ENCODE assay signal across 8 cellular contexts in the genomic region with DNA sequence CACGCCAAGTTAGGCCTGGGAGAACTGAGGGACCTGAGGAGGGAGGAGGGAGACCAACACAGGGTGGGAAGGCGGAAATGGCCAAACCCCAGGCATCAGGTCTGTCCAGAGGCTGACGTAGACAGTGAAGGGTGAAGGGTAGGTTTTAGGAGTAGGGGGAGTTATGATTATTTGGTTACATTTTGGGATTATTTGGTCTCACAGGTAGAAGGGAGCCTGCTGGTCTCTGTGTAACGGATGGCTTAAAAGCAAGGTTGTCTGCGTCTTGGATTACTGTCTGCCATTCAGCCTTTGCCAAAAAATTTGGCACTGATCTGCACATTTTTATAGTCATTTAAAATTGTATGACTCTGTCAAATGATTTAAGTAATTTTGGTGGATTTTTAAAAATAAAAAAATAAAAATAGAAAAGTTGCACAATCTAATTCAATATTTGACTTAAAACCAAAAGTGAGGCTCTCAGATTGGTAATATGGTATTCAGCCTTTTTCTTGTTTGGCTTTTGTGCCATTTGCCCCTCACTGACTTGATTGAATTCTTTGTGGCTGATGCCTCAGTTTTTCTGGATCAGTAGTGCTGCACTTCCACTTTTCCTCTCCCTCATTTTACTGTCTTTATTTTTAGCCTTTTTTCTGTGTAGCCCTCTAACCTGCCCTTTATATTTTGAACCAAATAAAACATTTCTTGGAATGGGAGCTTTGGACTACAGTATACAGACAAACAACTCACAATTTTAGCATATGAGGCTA. TPM values are rescaled to one million over a fixed set of nuclear protein-coding genes. Genes with fewer than 3 reads are reported as not detected.
DNase-seq lines count a peak whose midpoint lies in the region; ATAC-seq and TF ChIP-seq lines count a peak whose summit lies in the region.

No MANE protein-coding gene starts in this region.

- no peaks in the 10 kb centered on the region for H3K27me3 ChIP-seq in vagina

- intact Hi-C loops in vagina (cut with DNase I), result loop anchor here (10.0 kb wide), 1 partner anchor 1437 kb away; no protein-coding TSS in a partner anchor

- 6 to 40% methylated on average over 3 to 5 of the region's 5 CpGs for WGBS in mesodermal cell (ENCODE audit: insufficient coverage in 2 of 2), 2 experiments

- H3K4me1 ChIP-seq in mesodermal cell (ENCODE audit: control insufficient read depth, insufficient read depth, low read length, poor library complexity, severe bottlenecking) (peaks cover 17% of the 10 kb centered on the region), vagina (peaks cover 23% of the 10 kb centered on the region)

- peaks cover 23% of the 10 kb centered on the region for H3K36me3 ChIP-seq in mesodermal cell (ENCODE audit: control insufficient read depth, insufficient read depth, low read length)
- peaks cover 0 to 17% of the 10 kb centered on the region in 2 donors for H3K36me3 ChIP-seq in vagina

- no peak for ATAC-seq in HG03135 (IDR thresholded peaks at IDR 0.05; ENCODE audit: unreplicated experiment)

- DNase-seq in HFF-Myc (ENCODE audit: extremely low read depth, low read depth) (no peak), NCI-H748 (lab: John Stamatoyannopoulos, UW; ENCODE audit: unreplicated experiment) (peak; percentile 76), coronary artery (ENCODE audit: low spot score) (no peak), vagina (ENCODE audit: extremely low spot score in 2 of 2) (no peak), foreskin melanocyte (no peak)

- no peaks in the 10 kb centered on the region for H3K9me3 ChIP-seq in mesodermal cell (ENCODE audit: control insufficient read depth, low read length)
- no peaks in the 10 kb centered on the region for H3K9me3 ChIP-seq in vagina

- peak overlapping the region; percentile 86 to 93 for H3K27ac ChIP-seq in coronary artery
- peak overlapping the region; percentile 73 for H3K27ac ChIP-seq in mesodermal cell (ENCODE audit: low read depth, low read length, severe bottlenecking)
- H3K27ac ChIP-seq in vagina, result peak overlapping the region; percentile 70

- TF ChIP-seq POLR2A in GM15510 (IDR thresholded peaks at IDR 0.05; ENCODE audit: borderline replicate concordance, extremely low read depth, insufficient read length) (peak; percentile 3), vagina (IDR thresholded peaks at IDR 0.05) (no peak)

- TF ChIP-seq CTCF in HFF-Myc (IDR thresholded peaks at IDR 0.05; ENCODE audit: low read depth, low read length, missing control alignments) (no peak), coronary artery (IDR thresholded peaks at IDR 0.05) (no peak), vagina (IDR thresholded peaks at IDR 0.05) (no peak)

- H3K4me3 ChIP-seq in HFF-Myc (replicated peaks; ENCODE audit: low read depth, low read length) (peak overlapping the region; percentile 50), coronary artery (peak overlapping the region; percentile 77), mesodermal cell (ENCODE audit: extremely low read depth, insufficient read depth, low read length, poor library complexity, severe bottlenecking) (peak overlapping the region; percentile 50), vagina (peak overlapping the region; percentile 47 to 53)

RNA-seq across cellular contexts. Expression of a gene that starts 3.6 kb away (rescaled TPM):
- 1.4 TPM for polyA plus RNA-seq in mesodermal cell (2013, experiment 1 of 2)
- not detected for polyA plus RNA-seq in mesodermal cell (2013, experiment 2 of 2)
- total RNA-seq in vagina, result not detected

RNA-seq across cellular contexts. Expression of a gene that starts 8.6 kb away (rescaled TPM):
- 19.8 TPM for polyA plus RNA-seq in mesodermal cell (2013, experiment 1 of 2)
- 18.2 TPM for polyA plus RNA-seq in mesodermal cell (2013, experiment 2 of 2)
- total RNA-seq in vagina, result 16.2 TPM

RNA-seq across cellular contexts. Expression of a gene that starts 8.7 kb away (rescaled TPM):
- polyA plus RNA-seq in mesodermal cell (2013, experiment 1 of 2), result 78.5 TPM
- polyA plus RNA-seq in mesodermal cell (2013, experiment 2 of 2), result 58.0 TPM
- total RNA-seq in vagina, result 77.3 TPM

RNA-seq across cellular contexts. Expression of a gene that starts 25.2 kb away (rescaled TPM):
- polyA plus RNA-seq in mesodermal cell (2013, experiment 1 of 2), result 34.7 TPM
- 31.3 TPM for polyA plus RNA-seq in mesodermal cell (2013, experiment 2 of 2)
- 35.1 TPM for total RNA-seq in vagina

RNA-seq across cellular contexts. Expression of a gene that starts 25.7 kb away (rescaled TPM):
- polyA plus RNA-seq in mesodermal cell (2013, experiment 1 of 2), result 146 TPM
- 113 TPM for polyA plus RNA-seq in mesodermal cell (2013, experiment 2 of 2)
- total RNA-seq in vagina, result 268 TPM
